In genomic region chr14:25518347-25518746, GRCh38 we compare ENCODE assay signal across 25 cellular contexts.
DNase-seq lines count a peak whose midpoint lies in the region; ATAC-seq lines count a peak whose summit lies in the region.
"Had no signal": no experiment of that assay in that cellular context is flagged by ENCODE, and none has a peak within 500 bp of the region (broad histone marks: within the 10 kb centered on the region; RNA-seq: fewer than 3 reads in every experiment).

No MANE protein-coding gene starts in this region.

- H2BK5ac ChIP-seq in mesendoderm (ENCODE audit: low read length) = no peak overlapping the region

- H3K27ac ChIP-seq in mesendoderm (ENCODE audit: low read depth, low read length) = no peak overlapping the region
- H3K27ac ChIP-seq: 22Rv1; BLaER1 treated with 17β-estradiol and CSF1 and Interleukin-3, amounts not matched to agents 10 nM and 100 nM; GM23248; PC-9; RWPE1; SK-N-MC had no signal

- H4K8ac ChIP-seq in mesendoderm (ENCODE audit: low read depth, low read length) = no peak overlapping the region

- H3K23ac ChIP-seq in mesendoderm (ENCODE audit: low read length) = no peak overlapping the region

- no peaks in the 10 kb centered on the region for H3K36me3 ChIP-seq in mesendoderm (ENCODE audit: control insufficient read depth, insufficient read depth, low read length)
- H3K36me3 ChIP-seq: BLaER1 treated with 17β-estradiol and CSF1 and Interleukin-3, amounts not matched to agents 10 nM and 100 nM; HAP-1 had no signal

- no peak overlapping the region for H3K18ac ChIP-seq in mesendoderm (ENCODE audit: low read length)

- no peaks in the 10 kb centered on the region for H3K79me1 ChIP-seq in mesendoderm (ENCODE audit: low read length)

- H3K79me2 ChIP-seq in mesendoderm (ENCODE audit: control insufficient read depth, insufficient read depth, low read length) = no peaks in the 10 kb centered on the region

- H3K9ac ChIP-seq in mesendoderm (ENCODE audit: low read length) = no peak overlapping the region
- H3K9ac ChIP-seq: BLaER1 treated with 17β-estradiol and CSF1 and Interleukin-3, amounts not matched to agents 10 nM and 100 nM; GM23248 had no signal

- no peak overlapping the region for H3K4me3 ChIP-seq in mesendoderm (ENCODE audit: low read length)
- H3K4me3 ChIP-seq: BLaER1 treated with 17β-estradiol and CSF1 and Interleukin-3, amounts not matched to agents 10 nM and 100 nM; GM23248; HAP-1; PC-9; SK-N-MC had no signal

- DNase-seq in NCI-H1417 (lab: John Stamatoyannopoulos, UW) = peak in 2 of 3 experiments; percentile 36 to 71
- no peak for DNase-seq in NCI-H1417 treated with DMSO at 0.1 percent for 48 hours (lab: John Stamatoyannopoulos, UW)
- peak; percentile 54 for DNase-seq in NCI-H146 treated with DMSO at 0.1 percent for 48 hours (lab: John Stamatoyannopoulos, UW; ENCODE audit: unreplicated experiment)
- DNase-seq in NCI-H774 (lab: John Stamatoyannopoulos, UW) = peak; percentile 1
- DNase-seq in mesendoderm = peak; percentile 8
- no peak for DNase-seq in superior temporal gyrus (ENCODE audit: extremely low spot score)
- DNase-seq: ACHN; CD8-positive, alpha-beta T cell; DND-41; GM23248; KG1; NCI-H1092; NCI-H1694 treated with DMSO at 0.1 percent for 48 hours; NCI-H446 treated with DMSO at 0.1 percent for 48 hours; PC-9; SHP77 treated with DMSO at 0.1 percent for 48 hours; SW 1271; T-helper 2 cell had no signal

- H2BK15ac ChIP-seq in mesendoderm (replicated peaks; ENCODE audit: low read depth) = no peak overlapping the region

- no peak overlapping the region for H3K4ac ChIP-seq in mesendoderm (ENCODE audit: low read depth, low read length)

- H3K4me2 ChIP-seq in mesendoderm (ENCODE audit: low read length) = no peak overlapping the region
- H3K4me2 ChIP-seq: BLaER1 treated with 17β-estradiol and CSF1 and Interleukin-3, amounts not matched to agents 10 nM and 100 nM; PC-9 had no signal

- no peaks in the 10 kb centered on the region for H3K27me3 ChIP-seq in mesendoderm (ENCODE audit: insufficient read depth, low read length, poor library complexity)
- H3K27me3 ChIP-seq: BLaER1 treated with 17β-estradiol and CSF1 and Interleukin-3, amounts not matched to agents 10 nM and 100 nM had no signal

- ATAC-seq in HG03159 (IDR thresholded peaks at IDR 0.05; ENCODE audit: unreplicated experiment) (no peak), HG02571 (IDR thresholded peaks at IDR 0.05; ENCODE audit: unreplicated experiment) (no peak)
- ATAC-seq: CD8-positive, alpha-beta T cell had no signal

- no peak overlapping the region for H3K56ac ChIP-seq in mesendoderm (ENCODE audit: low read length)

- H2AK5ac ChIP-seq in mesendoderm (ENCODE audit: low read length) = no peak overlapping the region

- no peak overlapping the region for H4K5ac ChIP-seq in mesendoderm (ENCODE audit: low read length)

- H2BK120ac ChIP-seq in mesendoderm (ENCODE audit: low read depth, low read length) = no peak overlapping the region

- no peaks in the 10 kb centered on the region for H3K4me1 ChIP-seq in mesendoderm (ENCODE audit: control insufficient read depth, low read depth, low read length)
- H3K4me1 ChIP-seq: BLaER1 treated with 17β-estradiol and CSF1 and Interleukin-3, amounts not matched to agents 10 nM and 100 nM; HAP-1 had no signal

Comparison
In these comparisons a context has a peak if more than half of its experiments do, and no peak if none do; other contexts are left out.
1. DNase-seq: peak in NCI-H1417 (2 of 3), NCI-H146 treated with DMSO at 0.1 percent for 48 hours (single experiment), NCI-H774 (single experiment) and mesendoderm (single experiment); none in NCI-H1417 treated with DMSO at 0.1 percent for 48 hours (single experiment) and superior temporal gyrus (single experiment).